ENCODE assay signal across 8 cellular contexts in genomic region chr10:35127289-35127891, GRCh38. TPM values are rescaled to one million over a fixed set of nuclear protein-coding genes. Genes with fewer than 3 reads are reported as not detected.
A peak's percentile ranks its signal among the peaks of the same experiment; 100 is the strongest.
DNase-seq lines count a peak whose midpoint lies in the region; ATAC-seq, FAIRE-seq and TF ChIP-seq lines count a peak whose summit lies in the region.

No MANE protein-coding gene starts in this region.

- peaks cover 24% of the 10 kb centered on the region for H3K4me1 Mint-ChIP-seq in mesothelial cell of epicardium

- H3K4me1 ChIP-seq in endocrine pancreas (ENCODE audit: control insufficient read depth, insufficient read depth, low read length) = peaks cover 27% of the 10 kb centered on the region

- H3K9me3 ChIP-seq in endocrine pancreas (ENCODE audit: control insufficient read depth, low read length) = no peaks in the 10 kb centered on the region

- H3K27me3 Mint-ChIP-seq in mesothelial cell of epicardium (ENCODE audit: low read depth) = no peaks in the 10 kb centered on the region

- H3K4me3 Mint-ChIP-seq in mesothelial cell of epicardium = peak overlapping the region; percentile 89

- no peaks in the 10 kb centered on the region for H3K36me3 Mint-ChIP-seq in mesothelial cell of epicardium

- no peak for TF ChIP-seq POLR2A in GM12891 (IDR thresholded peaks at IDR 0.05; ENCODE audit: low read depth, low read length)

- ATAC-seq in GM21360 (IDR thresholded peaks at IDR 0.05; ENCODE audit: unreplicated experiment) = peak; percentile 2

- DNase-seq in AG09319 (ENCODE audit: extremely low read depth, low read depth) = peak; percentile 29
- DNase-seq in NAMALWA (ENCODE audit: low spot score) = peak; percentile 61
- peak; percentile 47 to 52 (median 51) for DNase-seq in activated CD8-positive, alpha-beta memory T cell treated with anti-CD3 and anti-CD28 coated beads for 48 hours (ENCODE audit: low read depth in 2 of 3, low spot score in 2 of 3)
- peak; percentile 32 to 73 for DNase-seq in mesothelial cell of epicardium (ENCODE audit: low spot score in 2 of 2, unreplicated experiment in 2 of 2)
- peak; percentile 51 to 58 for DNase-seq in stimulated activated CD8-positive, alpha-beta memory T cell treated with anti-CD3 and anti-CD28 coated beads, Interleukin-15, amount 100 ng/mL, for 48 hours (ENCODE audit: low read depth in 2 of 2)
- DNase-seq in GM12891 (ENCODE audit: insufficient read length, low spot score) = no peak

- no peaks in the 10 kb centered on the region for H3K27me3 ChIP-seq in endocrine pancreas (ENCODE audit: control insufficient read depth, insufficient read depth, low read length)

- H3K4me3 ChIP-seq in endocrine pancreas (ENCODE audit: control insufficient read depth, insufficient read depth, low read length) = peak overlapping the region; percentile 72

- H3K36me3 ChIP-seq in endocrine pancreas (ENCODE audit: control insufficient read depth, insufficient read depth, low read length) = no peaks in the 10 kb centered on the region

- TF ChIP-seq CTCF in AG09319 (IDR thresholded peaks at IDR 0.05; ENCODE audit: low read depth, low read length) (no peak), mesothelial cell of epicardium (IDR thresholded peaks at IDR 0.05; ENCODE audit: unreplicated experiment) (no peak)

- peak overlapping the region; percentile 98 for H3K27ac Mint-ChIP-seq in mesothelial cell of epicardium

- H3K9ac ChIP-seq in endocrine pancreas (ENCODE audit: control insufficient read depth, insufficient read depth, low read length) = peak overlapping the region; percentile 99

- no peaks in the 10 kb centered on the region for H3K9me3 Mint-ChIP-seq in mesothelial cell of epicardium

- FAIRE-seq in GM12891 (lab: Jason Lieb, UNC) = no peak

TF ChIP-seq in GM12891, 5 proteins besides CTCF, POLR2A, EP300 and RAD21:
- TF ChIP-seq POU2F2 (IDR thresholded peaks at IDR 0.05; ENCODE audit: low read depth, low read length) (no peak; the same call in 1 of the 2 replicates), PAX5 (IDR thresholded peaks at IDR 0.05; ENCODE audit: insufficient read depth, low read length, severe bottlenecking) (no peak), POLR2AphosphoS5 (IDR thresholded peaks at IDR 0.05; ENCODE audit: low read depth, low read length) (no peak; the same call in 1 of the 2 replicates), TAF1 (IDR thresholded peaks at IDR 0.05; ENCODE audit: low read depth, low read length) (no peak; the same call in 1 of the 2 replicates), SPI1 (IDR thresholded peaks at IDR 0.05; ENCODE audit: low read depth, low read length) (no peak)

RNA-seq across cellular contexts. Expression of gene CREM, which starts 0.7 kb away (rescaled TPM):
- 31.8 to 37.2 TPM (median 34.2 TPM) in 3 replicates for total RNA-seq in mesothelial cell of epicardium
- 57.6 TPM for polyA plus RNA-seq in GM12891 (2012; ENCODE audit: low read depth, missing spikeins)

RNA-seq across cellular contexts. Expression of gene CUL2, which starts 37.2 kb away (rescaled TPM):
- 31.4 to 36.3 TPM (median 33.7 TPM) in 3 replicates for total RNA-seq in mesothelial cell of epicardium
- polyA plus RNA-seq in GM12891 (2012; ENCODE audit: low read depth, missing spikeins) = 15.2 TPM
